Comparison of ENCODE assay signal across 8 cellular contexts in genomic region chr4:121252224-121252806, GRCh38.
A peak's percentile ranks its signal among the peaks of the same experiment; 100 is the strongest.
DNase-seq lines count a peak whose midpoint lies in the region; ATAC-seq and TF ChIP-seq lines count a peak whose summit lies in the region.

No MANE protein-coding gene starts in this region.

- no peak for TF ChIP-seq POLR2A in gastrocnemius medialis (IDR thresholded peaks at IDR 0.05)

- peak overlapping the region in 1 of 3 donors; percentile 39 for H3K27ac Mint-ChIP-seq in CD4-positive, CD25-positive, alpha-beta regulatory T cell

- H3K27me3 Mint-ChIP-seq in CD4-positive, CD25-positive, alpha-beta regulatory T cell = peaks cover under 1% of the 10 kb centered on the region

- peak; percentile 25 to 58 (median 44) for DNase-seq in CD4-positive, CD25-positive, alpha-beta regulatory T cell
- peak; percentile 60 for DNase-seq in M059J (ENCODE audit: low read depth)
- peak; percentile 47 for DNase-seq in T follicular helper cell (ENCODE audit: low read depth)
- DNase-seq in astrocyte of the cerebellum (ENCODE audit: low read depth) = peak; percentile 40
- DNase-seq in hippocampal formation (lab: John Stamatoyannopoulos, UW) = peak; percentile 9 to 75
- DNase-seq in gastrocnemius medialis = peak; percentile 12 to 46

- no peak for ATAC-seq in CD4-positive, CD25-positive, alpha-beta regulatory T cell (ENCODE audit: low read depth in 2 of 2)
- ATAC-seq in GM19372 (IDR thresholded peaks at IDR 0.05; ENCODE audit: low read depth, unreplicated experiment) = peak; percentile 37
- ATAC-seq in gastrocnemius medialis = peak; percentile 54 to 81
- no peak for ATAC-seq in HG02840 (IDR thresholded peaks at IDR 0.05; ENCODE audit: low FRiP score, unreplicated experiment)

- peaks cover 0 to 2% (median 0%) of the 10 kb centered on the region in 7 donors for H3K9me3 Mint-ChIP-seq in CD4-positive, CD25-positive, alpha-beta regulatory T cell

- no peaks in the 10 kb centered on the region for H3K27me3 ChIP-seq in CD4-positive, CD25-positive, alpha-beta regulatory T cell (ENCODE audit: control insufficient read depth, insufficient read depth, low read length)
- no peaks in the 10 kb centered on the region for H3K27me3 ChIP-seq in gastrocnemius medialis

- intact Hi-C loops in gastrocnemius medialis (cut with DNase I; ENCODE audit: low total_unique reads) = loop anchor here (1.0 to 5.0 kb wide), 3 partner anchors 60 to 1181 kb away; no protein-coding TSS in a partner anchor

- in situ Hi-C loops in astrocyte of the cerebellum (cut with HindIII; ENCODE audit: low sequenced_read_pairs) (no loop called here), gastrocnemius medialis (cut with MboI; ENCODE audit: low sequenced_read_pairs in 4 of 4) (loop anchor here (5.0 to 25.0 kb wide), 4 partner anchors 58 to 1098 kb away; no protein-coding TSS in a partner anchor)

- no peaks in the 10 kb centered on the region for H3K36me3 ChIP-seq in CD4-positive, CD25-positive, alpha-beta regulatory T cell (ENCODE audit: control insufficient read depth, insufficient read depth, low read length)
- no peaks in the 10 kb centered on the region for H3K36me3 ChIP-seq in gastrocnemius medialis

- H3K9me3 ChIP-seq in CD4-positive, CD25-positive, alpha-beta regulatory T cell (ENCODE audit: control insufficient read depth in 2 of 2, low read length in 2 of 2) = no peaks in the 10 kb centered on the region
- H3K9me3 ChIP-seq in gastrocnemius medialis = no peaks in the 10 kb centered on the region

- TF ChIP-seq CTCF in astrocyte of the cerebellum (IDR thresholded peaks at IDR 0.05; ENCODE audit: low read depth, low read length, missing control alignments) (peak; percentile 86), gastrocnemius medialis (IDR thresholded peaks at IDR 0.05 in 4 of 5, conservative IDR thresholded peaks at IDR 0.05 in 1 of 5) (peak; percentile 48 to 79 (median 66))

- no peak overlapping the region for H3K27ac ChIP-seq in CD4-positive, CD25-positive, alpha-beta regulatory T cell (ENCODE audit: insufficient read depth, low read length, poor library complexity, severe bottlenecking)
- no peak overlapping the region for H3K27ac ChIP-seq in gastrocnemius medialis

- H3K4me1 Mint-ChIP-seq in CD4-positive, CD25-positive, alpha-beta regulatory T cell = peaks cover 18 to 45% (median 32%) of the 10 kb centered on the region in 4 donors

- H3K4me3 ChIP-seq in CD4-positive, CD25-positive, alpha-beta regulatory T cell (ENCODE audit: low read depth, low read length) = no peak overlapping the region
- H3K4me3 ChIP-seq in astrocyte of the cerebellum (ENCODE audit: low read depth, low read length) (no peak overlapping the region), gastrocnemius medialis (no peak overlapping the region)

- no peaks in the 10 kb centered on the region for H3K36me3 Mint-ChIP-seq in CD4-positive, CD25-positive, alpha-beta regulatory T cell

- peaks cover 38% of the 10 kb centered on the region for H3K4me1 ChIP-seq in CD4-positive, CD25-positive, alpha-beta regulatory T cell (ENCODE audit: control insufficient read depth, insufficient read depth, low read length, poor library complexity, severe bottlenecking)
- no peaks in the 10 kb centered on the region for H3K4me1 ChIP-seq in gastrocnemius medialis

- H3K4me3 Mint-ChIP-seq in CD4-positive, CD25-positive, alpha-beta regulatory T cell = no peak overlapping the region

Comparison
In these comparisons a context has a peak if more than half of its experiments do, and no peak if none do; other contexts are left out.
1. ATAC-seq: peak in GM19372 (single experiment) and gastrocnemius medialis (2 of 2); none in CD4-positive, CD25-positive, alpha-beta regulatory T cell (0 of 2) and HG02840 (single experiment).
2. Peak in every context shown above with its lines, with median percentiles within 50 percentile points of each other: DNase-seq.